Comparison of ENCODE assay signal across 16 cellular contexts in the genomic region with DNA sequence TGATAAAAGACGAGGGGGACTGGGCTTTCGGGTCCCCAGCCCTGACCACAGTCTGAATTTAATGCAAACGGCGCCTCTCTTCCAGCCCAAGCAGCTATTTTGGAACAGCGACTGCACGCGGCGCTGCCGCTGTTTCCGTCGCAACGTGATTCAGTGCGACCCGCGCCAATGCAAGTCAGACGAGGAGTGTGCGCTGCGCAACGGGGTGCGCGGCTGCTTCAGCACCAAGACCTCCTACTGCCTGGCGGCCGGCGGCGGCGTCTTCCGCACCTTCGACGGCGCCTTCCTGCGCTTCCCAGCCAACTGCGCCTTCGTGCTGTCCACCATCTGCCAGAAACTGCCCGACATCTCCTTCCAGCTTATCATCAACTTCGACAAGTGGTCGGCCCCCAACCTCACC.
"Had no signal": no experiment of that assay in that cellular context is flagged by ENCODE, and none has a peak within 500 bp of the region (broad histone marks: within the 10 kb centered on the region; RNA-seq: fewer than 3 reads in every experiment).

No MANE protein-coding gene starts in this region.

- H3K9me3 Mint-ChIP-seq: dendritic cell treated with granulocyte-macrophage colony-stimulating factor and Interleukin-4, amounts not matched to agents 40 ng/mL and 50 ng/mL, for 4 days; mesothelial cell of epicardium; naive B cell had no signal

- H3K27ac ChIP-seq: colonic mucosa, foreskin keratinocyte, gastroesophageal sphincter, heart left ventricle, hepatocyte, left lung, lower lobe of right lung had no signal

- DNase-seq: colonic mucosa; cortex of kidney; effector memory CD4-positive, alpha-beta T cell; foreskin keratinocyte; heart left ventricle; left cardiac atrium; left lung; left ventricle myocardium superior; lower lobe of right lung; mesenchymal stem cell; mucosa of descending colon; naive B cell had no signal

- H3K36me3 ChIP-seq: colonic mucosa, heart left ventricle, left lung, lower lobe of right lung had no signal

- H3K36me3 Mint-ChIP-seq: naive B cell had no signal

- H3K4me1 Mint-ChIP-seq: naive B cell had no signal

- H3K27ac Mint-ChIP-seq: dendritic cell treated with granulocyte-macrophage colony-stimulating factor and Interleukin-4, amounts not matched to agents 40 ng/mL and 50 ng/mL, for 4 days; mesothelial cell of epicardium had no signal

- H3K9me3 ChIP-seq: colonic mucosa, gastroesophageal sphincter, heart left ventricle, left lung, lower lobe of right lung, mucosa of descending colon had no signal

- ATAC-seq: foreskin keratinocyte, gastroesophageal sphincter, heart left ventricle, left cardiac atrium, left lung, left ventricle myocardium superior, lower lobe of right lung, mucosa of descending colon had no signal

- H3K4me3 ChIP-seq: colonic mucosa, gastroesophageal sphincter, heart left ventricle, hepatocyte, left lung, lower lobe of right lung, mucosa of descending colon had no signal

- H3K79me2 ChIP-seq: hepatocyte had no signal

- H3K4me3 Mint-ChIP-seq: dendritic cell treated with granulocyte-macrophage colony-stimulating factor and Interleukin-4, amounts not matched to agents 40 ng/mL and 50 ng/mL, for 4 days; mesothelial cell of epicardium; naive B cell had no signal

- H3K4me1 ChIP-seq: colonic mucosa, foreskin keratinocyte, gastroesophageal sphincter, heart left ventricle, left lung, lower lobe of right lung had no signal

- H3K27me3 ChIP-seq: colonic mucosa, gastroesophageal sphincter, heart left ventricle, hepatocyte, left lung had no signal

- H3K4me2 ChIP-seq: hepatocyte had no signal

- H2AFZ ChIP-seq: hepatocyte had no signal
